ENCODE assay signal across 19 cellular contexts in genomic region chr7:1947586-1948217, GRCh38.
A peak's percentile ranks its signal among the peaks of the same experiment; 100 is the strongest.
DNase-seq lines count a peak whose midpoint lies in the region; ATAC-seq and TF ChIP-seq lines count a peak whose summit lies in the region.
"Had no signal": no experiment of that assay in that cellular context is flagged by ENCODE, and none has a peak within 500 bp of the region (broad histone marks: within the 10 kb centered on the region; RNA-seq: fewer than 3 reads in every experiment).

No MANE protein-coding gene starts in this region.

- no peaks in the 10 kb centered on the region for H3K36me3 Mint-ChIP-seq in WTC11
- H3K36me3 Mint-ChIP-seq: CD8-positive, alpha-beta T cell had no signal

- ATAC-seq in WTC11, result no peak
- no peak for ATAC-seq in left ventricle myocardium superior
- ATAC-seq: A549; CD8-positive, alpha-beta T cell had no signal

- H3K9me3 Mint-ChIP-seq in WTC11, result no peaks in the 10 kb centered on the region
- H3K9me3 Mint-ChIP-seq: CD8-positive, alpha-beta T cell had no signal

- H2AFZ ChIP-seq in neuronal stem cell (ENCODE audit: low read length), result no peak overlapping the region

- peaks cover 15% of the 10 kb centered on the region for H3K4me1 Mint-ChIP-seq in WTC11

- no peaks in the 10 kb centered on the region for H3K27me3 Mint-ChIP-seq in WTC11 (ENCODE audit: low read depth)

- H2BK120ac ChIP-seq in neuronal stem cell (ENCODE audit: low read depth, low read length), result no peak overlapping the region

- no peak overlapping the region for H3K4ac ChIP-seq in neuronal stem cell (ENCODE audit: low read length)

- H3K4me2 ChIP-seq in neuronal stem cell (ENCODE audit: insufficient read depth, low read length, poor library complexity, severe bottlenecking), result no peak overlapping the region
- H3K4me2 ChIP-seq: A549, BLaER1 had no signal

- POLR2A ChIA-PET in WTC11 (lab: Charles Lee), result no interaction called here

- peak overlapping the region; percentile 36 for H2BK12ac ChIP-seq in neuronal stem cell (ENCODE audit: low read length)

- DNase-seq in BE2C (peak; percentile 3), WTC11 (ENCODE audit: low spot score) (no peak), left ventricle myocardium superior (peak; percentile 15), neuronal stem cell (ENCODE audit: low spot score) (no peak), LoVo (ENCODE audit: low spot score) (no peak), cerebellar nuclear complex (lab: John Stamatoyannopoulos, UW) (no peak)
- DNase-seq in activated CD4-positive, alpha-beta T cell treated with anti-CD3 and anti-CD28 coated beads for 4 hours, result no peak
- DNase-seq: Calu3; CD8-positive, alpha-beta T cell; GF-D8; NCI-H1105; NCI-H1694 treated with DMSO at 0.1 percent for 48 hours; NCI-H748 treated with DMSO at 0.1 percent for 48 hours; NK-92 treated with Interleukin-12 subunit alpha and Interleukin-12 subunit beta, amount 100 ng/mL, for 24 hours; SHP77 had no signal

- peak overlapping the region; percentile 38 for H3K14ac ChIP-seq in neuronal stem cell (ENCODE audit: low read length)

- H3K36me3 ChIP-seq in BE2C (no peaks in the 10 kb centered on the region; the same call in 1 of the 2 replicates), neuronal stem cell (replicated peaks in 1 of 2; ENCODE audit: control insufficient read depth in 2 of 2, insufficient read depth in 2 of 2, low read length in 2 of 2) (no peaks in the 10 kb centered on the region)
- H3K36me3 ChIP-seq: HAP-1, Peyer's patch had no signal

- H3K4me1 ChIP-seq in BE2C, result peaks cover 4% of the 10 kb centered on the region; the same call in 1 of the 2 replicates
- H3K4me1 ChIP-seq in neuronal stem cell (ENCODE audit: control insufficient read depth in 2 of 2, insufficient read depth in 1 of 2, low read depth in 1 of 2, low read length in 2 of 2), result peaks cover 3 to 10% of the 10 kb centered on the region in 2 donors
- H3K4me1 ChIP-seq: A549, Peyer's patch had no signal

- H3K27ac Mint-ChIP-seq in WTC11, result peak overlapping the region; percentile 68; the same call in 1 of the 2 replicates
- H3K27ac Mint-ChIP-seq: CD8-positive, alpha-beta T cell had no signal

- H3K79me1 ChIP-seq in neuronal stem cell (ENCODE audit: low read depth, low read length), result no peaks in the 10 kb centered on the region

- H3K4me3 ChIP-seq in BE2C (ENCODE audit: low read depth, low read length), result no peak overlapping the region
- H3K4me3 ChIP-seq in neuronal stem cell (ENCODE audit: low read length in 2 of 2), result no peak overlapping the region
- H3K4me3 ChIP-seq: A549, BLaER1, HAP-1, Peyer's patch had no signal

- no peak overlapping the region for H3K27ac ChIP-seq in neuronal stem cell (replicated peaks; ENCODE audit: low read length)
- H3K27ac ChIP-seq: A549, Peyer's patch had no signal

- no CpG with 5 or more reads among the region's 22 CpGs for WGBS in neuronal stem cell (ENCODE audit: extremely low coverage in 2 of 2, insufficient read length in 2 of 2, insufficient replicate concordance in 1 of 2), 2 donors

- H3K4me3 Mint-ChIP-seq in WTC11, result no peak overlapping the region
- H3K4me3 Mint-ChIP-seq: CD8-positive, alpha-beta T cell had no signal

- CTCF ChIA-PET in WTC11 (lab: Charles Lee), result no interaction called here

- TF ChIP-seq CTCF in BE2C (IDR thresholded peaks at IDR 0.05; ENCODE audit: low read depth, low read length), result no peak
- no peak for TF ChIP-seq CTCF in WTC11 (IDR thresholded peaks at IDR 0.05)

- no peak overlapping the region for H3K23ac ChIP-seq in neuronal stem cell (ENCODE audit: low read depth, low read length, poor library complexity)

- H3K9me3 ChIP-seq in BE2C (no peaks in the 10 kb centered on the region), neuronal stem cell (replicated peaks in 1 of 2; ENCODE audit: control insufficient read depth in 2 of 2, insufficient read depth in 1 of 2, low read depth in 1 of 2, low read length in 2 of 2) (no peaks in the 10 kb centered on the region)
- H3K9me3 ChIP-seq: A549, BLaER1, HAP-1, Peyer's patch had no signal

- H2BK15ac ChIP-seq in neuronal stem cell (ENCODE audit: low read length), result peak overlapping the region; percentile 16

- H3K18ac ChIP-seq in neuronal stem cell (ENCODE audit: low read length), result peak overlapping the region; percentile 59

- H2BK5ac ChIP-seq in neuronal stem cell (ENCODE audit: low read length), result no peak overlapping the region

- H3K27me3 ChIP-seq in BE2C (no peaks in the 10 kb centered on the region), neuronal stem cell (ENCODE audit: control insufficient read depth in 3 of 3, insufficient read depth in 3 of 3, low read depth in 1 of 3, low read length in 3 of 3) (no peaks in the 10 kb centered on the region)
- H3K27me3 ChIP-seq: BLaER1, Peyer's patch had no signal

- H4K91ac ChIP-seq in neuronal stem cell (ENCODE audit: low read depth, low read length, poor library complexity), result no peak overlapping the region

- H2AK5ac ChIP-seq in neuronal stem cell (ENCODE audit: low read depth, low read length), result no peak overlapping the region

- H4K8ac ChIP-seq in neuronal stem cell (ENCODE audit: low read depth, low read length), result no peak overlapping the region

- no peak overlapping the region for H3K9ac ChIP-seq in neuronal stem cell (ENCODE audit: low read depth, low read length, poor library complexity)
- H3K9ac ChIP-seq: BLaER1 had no signal

- intact Hi-C loops in left ventricle myocardium superior (cut with micrococcal nuclease), result no loop called here

TF ChIP-seq in WTC11, 78 proteins besides CTCF, POLR2A, EP300 and RAD21 (continues in another document):
- no peak for TF ChIP-seq JAZF1 (CRISPR knock-in tag; IDR thresholded peaks at IDR 0.05)
- no peak for TF ChIP-seq E2F5 (CRISPR knock-in tag; IDR thresholded peaks at IDR 0.05)
- TF ChIP-seq NR3C1 (CRISPR knock-in tag; conservative IDR thresholded peaks at IDR 0.05; ENCODE audit: low read depth), result no peak
- no peak for TF ChIP-seq IRF2 (CRISPR knock-in tag; IDR thresholded peaks at IDR 0.05; ENCODE audit: borderline replicate concordance, low read depth)
- no peak for TF ChIP-seq NR1H2 (CRISPR knock-in tag; IDR thresholded peaks at IDR 0.05)
- TF ChIP-seq FOXJ3 (CRISPR knock-in tag; IDR thresholded peaks at IDR 0.05; ENCODE audit: borderline replicate concordance), result no peak
- no peak for TF ChIP-seq HMGA2 (CRISPR knock-in tag; IDR thresholded peaks at IDR 0.05)
- TF ChIP-seq TEAD1 (CRISPR knock-in tag; IDR thresholded peaks at IDR 0.05), result no peak
- TF ChIP-seq E2F4 (CRISPR knock-in tag; IDR thresholded peaks at IDR 0.05; ENCODE audit: borderline replicate concordance, low read depth), result no peak
- no peak for TF ChIP-seq AR (CRISPR knock-in tag; IDR thresholded peaks at IDR 0.05)
- TF ChIP-seq ELF4 (CRISPR knock-in tag; IDR thresholded peaks at IDR 0.05; ENCODE audit: low read depth), result no peak
- no peak for TF ChIP-seq MLX (CRISPR knock-in tag; IDR thresholded peaks at IDR 0.05)

Comparison
In these comparisons a context has a peak if more than half of its experiments do, and no peak if none do; other contexts are left out.
1. DNase-seq: peak in BE2C (single experiment) and left ventricle myocardium superior (single experiment); none in WTC11 (single experiment), neuronal stem cell (single experiment), LoVo (single experiment), activated CD4-positive, alpha-beta T cell treated with anti-CD3 and anti-CD28 coated beads for 4 hours (0 of 2) and cerebellar nuclear complex (0 of 2).